In genomic region chr6:108561742-108562502, GRCh38 we compare ENCODE assay signal across 8 cellular contexts. TPM values are rescaled to one million over a fixed set of nuclear protein-coding genes. Genes with fewer than 3 reads are reported as not detected.
DNase-seq lines count a peak whose midpoint lies in the region; ATAC-seq and TF ChIP-seq lines count a peak whose summit lies in the region.

No MANE protein-coding gene starts in this region.

- H3K4me3 Mint-ChIP-seq in CD14-positive monocyte (peak overlapping the region; percentile 98 to 100), brain (peak overlapping the region; percentile 92 to 99 (median 97))

- intact Hi-C loops in CD14-positive monocyte (cut with micrococcal nuclease) = loop anchor here (2.0 to 10.0 kb wide), 2 partner anchors 61 to 63 kb away; no protein-coding TSS in a partner anchor

- H3K4me3 ChIP-seq in LNCaP clone FGC (ENCODE audit: low read depth, low read length) = peak overlapping the region; percentile 84

- H3K27me3 Mint-ChIP-seq in CD14-positive monocyte (ENCODE audit: low read depth in 3 of 3) = peaks cover 0 to 9% (median 6%) of the 10 kb centered on the region in 3 donors
- H3K27me3 Mint-ChIP-seq in brain = peaks cover 15% of the 10 kb centered on the region

- no peak for ATAC-seq in HG03378 (IDR thresholded peaks at IDR 0.05; ENCODE audit: unreplicated experiment)

- peak overlapping the region; percentile 84 to 97 (median 93) for H3K27ac Mint-ChIP-seq in CD14-positive monocyte
- peak overlapping the region; percentile 89 to 98 (median 96) for H3K27ac Mint-ChIP-seq in brain

- H3K4me1 Mint-ChIP-seq in CD14-positive monocyte = peaks cover 46% of the 10 kb centered on the region
- H3K4me1 Mint-ChIP-seq in brain = peaks cover 52% of the 10 kb centered on the region

- H3K27me3 ChIP-seq in layer of hippocampus (ENCODE audit: control insufficient read depth, insufficient read depth, low read length) = no peaks in the 10 kb centered on the region

- DNase-seq in CD14-positive monocyte (ENCODE audit: low spot score) (no peak), LNCaP clone FGC (ENCODE audit: low read depth) (no peak), substantia nigra (lab: John Stamatoyannopoulos, UW) (peak in 6 of 49 donors; percentile 9 to 51 (median 34)), NCI-H774 (lab: John Stamatoyannopoulos, UW) (no peak)
- no peak for DNase-seq in activated CD8-positive, alpha-beta memory T cell treated with anti-CD3 and anti-CD28 coated beads, Interleukin-2, amount 50 U/mL, for 48 hours

- H3K27ac ChIP-seq in layer of hippocampus (ENCODE audit: low read depth, low read length) (peak overlapping the region; percentile 57), substantia nigra (ENCODE audit: low read depth, low read length, poor library complexity, severe bottlenecking) (peak overlapping the region; percentile 60)

- peaks cover 21 to 24% of the 10 kb centered on the region in 2 donors for H3K36me3 Mint-ChIP-seq in CD14-positive monocyte
- peaks cover 26% of the 10 kb centered on the region for H3K36me3 Mint-ChIP-seq in brain

- TF ChIP-seq CTCF in CD14-positive monocyte (IDR thresholded peaks at IDR 0.05) (no peak), LNCaP clone FGC (IDR thresholded peaks at IDR 0.05; ENCODE audit: control insufficient read depth, extremely low read depth, insufficient read depth) (no peak), brain (conservative IDR thresholded peaks at IDR 0.05) (no peak)

- H3K9me3 Mint-ChIP-seq in CD14-positive monocyte (peaks cover 0 to 2% (median 0%) of the 10 kb centered on the region in 7 donors), brain (peaks cover 0 to 7% (median 0%) of the 10 kb centered on the region in 5 experiments)

RNA-seq across cellular contexts. Expression of gene FOXO3, which starts 1.2 kb away (rescaled TPM):
- polyA plus RNA-seq in CD14-positive monocyte (10 to 100 TPM; 15.4 to 17.5 TPM), brain (ENCODE audit: insufficient read depth, low read depth, low replicate concordance) (23.1 TPM)
